Comparison of ENCODE assay signal across 11 cellular contexts in genomic region chr17:28846231-28846630, GRCh38.
"Had no signal": no experiment of that assay in that cellular context is flagged by ENCODE, and none has a peak within 500 bp of the region (broad histone marks: within the 10 kb centered on the region; RNA-seq: fewer than 3 reads in every experiment).

No MANE protein-coding gene starts in this region.

- H3K4me3 ChIP-seq: dorsolateral prefrontal cortex, gastroesophageal sphincter, pancreas had no signal

- H3K27me3 Mint-ChIP-seq: activated CD8-positive, alpha-beta memory T cell treated with anti-CD3 and anti-CD28 coated beads, Interleukin-2, amount 10 ng/mL, durations not matched to agents 7 days and 5 days had no signal

- H3K9me3 ChIP-seq: gastroesophageal sphincter, pancreas had no signal

- H3K27ac ChIP-seq: dorsolateral prefrontal cortex, gastroesophageal sphincter, pancreas, VCaP had no signal

- FAIRE-seq: astrocyte, pancreas had no signal

- ATAC-seq: activated CD8-positive, alpha-beta memory T cell treated with anti-CD3 and anti-CD28 coated beads, Interleukin-2, amount 10 ng/mL, durations not matched to agents 7 days and 5 days; gastroesophageal sphincter; left colon; pancreas; SK-N-SH treated with all-trans-retinoic acid at 6 μM for 48 hours had no signal

- H3K27ac Mint-ChIP-seq: activated CD8-positive, alpha-beta memory T cell treated with anti-CD3 and anti-CD28 coated beads, Interleukin-2, amount 10 ng/mL, durations not matched to agents 7 days and 5 days; endodermal cell had no signal

- H3K4me3 Mint-ChIP-seq: activated CD8-positive, alpha-beta memory T cell treated with anti-CD3 and anti-CD28 coated beads, Interleukin-2, amount 10 ng/mL, durations not matched to agents 7 days and 5 days; endodermal cell had no signal

- DNase-seq: activated CD8-positive, alpha-beta memory T cell treated with anti-CD3 and anti-CD28 coated beads, Interleukin-2, amount 10 ng/mL, durations not matched to agents 7 days and 5 days; activated naive CD4-positive, alpha-beta T cell; dorsolateral prefrontal cortex; endodermal cell; left colon; SHP77 treated with DMSO at 0.1 percent for 48 hours had no signal

- H3K36me3 ChIP-seq: gastroesophageal sphincter, pancreas had no signal

- H3K27me3 ChIP-seq: dorsolateral prefrontal cortex, gastroesophageal sphincter, pancreas had no signal

- H3K9me3 Mint-ChIP-seq: endodermal cell had no signal
